1 cellular context compared by ENCODE assay signal in genomic region chr2:36889782-36890181, GRCh38.
TF ChIP-seq lines count a peak whose summit lies in the region.

No MANE protein-coding gene starts in this region.

TF ChIP-seq in GM23338, 12 proteins besides CTCF, POLR2A, EP300 and RAD21 (continued from another document):
- TF ChIP-seq, protein P1, sequence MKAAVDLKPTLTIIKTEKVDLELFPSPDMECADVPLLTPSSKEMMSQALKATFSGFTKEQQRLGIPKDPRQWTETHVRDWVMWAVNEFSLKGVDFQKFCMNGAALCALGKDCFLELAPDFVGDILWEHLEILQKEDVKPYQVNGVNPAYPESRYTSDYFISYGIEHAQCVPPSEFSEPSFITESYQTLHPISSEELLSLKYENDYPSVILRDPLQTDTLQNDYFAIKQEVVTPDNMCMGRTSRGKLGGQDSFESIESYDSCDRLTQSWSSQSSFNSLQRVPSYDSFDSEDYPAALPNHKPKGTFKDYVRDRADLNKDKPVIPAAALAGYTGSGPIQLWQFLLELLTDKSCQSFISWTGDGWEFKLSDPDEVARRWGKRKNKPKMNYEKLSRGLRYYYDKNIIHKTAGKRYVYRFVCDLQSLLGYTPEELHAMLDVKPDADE (IDR thresholded peaks at IDR 0.05) = no peak
- no peak for TF ChIP-seq JUNB (IDR thresholded peaks at IDR 0.05; ENCODE audit: unreplicated experiment)
- TF ChIP-seq ZNF331 (CRISPR knock-in tag; IDR thresholded peaks at IDR 0.05; ENCODE audit: low read depth) = no peak
- TF ChIP-seq STAT1 (IDR thresholded peaks at IDR 0.05; ENCODE audit: unreplicated experiment) = no peak
- TF ChIP-seq CREB1 (CRISPR knock-in tag; IDR thresholded peaks at IDR 0.05; ENCODE audit: low read depth) = no peak
- TF ChIP-seq EZH2phosphoT487 (IDR thresholded peaks at IDR 0.05; ENCODE audit: unreplicated experiment) = no peak
- TF ChIP-seq, protein P2, sequence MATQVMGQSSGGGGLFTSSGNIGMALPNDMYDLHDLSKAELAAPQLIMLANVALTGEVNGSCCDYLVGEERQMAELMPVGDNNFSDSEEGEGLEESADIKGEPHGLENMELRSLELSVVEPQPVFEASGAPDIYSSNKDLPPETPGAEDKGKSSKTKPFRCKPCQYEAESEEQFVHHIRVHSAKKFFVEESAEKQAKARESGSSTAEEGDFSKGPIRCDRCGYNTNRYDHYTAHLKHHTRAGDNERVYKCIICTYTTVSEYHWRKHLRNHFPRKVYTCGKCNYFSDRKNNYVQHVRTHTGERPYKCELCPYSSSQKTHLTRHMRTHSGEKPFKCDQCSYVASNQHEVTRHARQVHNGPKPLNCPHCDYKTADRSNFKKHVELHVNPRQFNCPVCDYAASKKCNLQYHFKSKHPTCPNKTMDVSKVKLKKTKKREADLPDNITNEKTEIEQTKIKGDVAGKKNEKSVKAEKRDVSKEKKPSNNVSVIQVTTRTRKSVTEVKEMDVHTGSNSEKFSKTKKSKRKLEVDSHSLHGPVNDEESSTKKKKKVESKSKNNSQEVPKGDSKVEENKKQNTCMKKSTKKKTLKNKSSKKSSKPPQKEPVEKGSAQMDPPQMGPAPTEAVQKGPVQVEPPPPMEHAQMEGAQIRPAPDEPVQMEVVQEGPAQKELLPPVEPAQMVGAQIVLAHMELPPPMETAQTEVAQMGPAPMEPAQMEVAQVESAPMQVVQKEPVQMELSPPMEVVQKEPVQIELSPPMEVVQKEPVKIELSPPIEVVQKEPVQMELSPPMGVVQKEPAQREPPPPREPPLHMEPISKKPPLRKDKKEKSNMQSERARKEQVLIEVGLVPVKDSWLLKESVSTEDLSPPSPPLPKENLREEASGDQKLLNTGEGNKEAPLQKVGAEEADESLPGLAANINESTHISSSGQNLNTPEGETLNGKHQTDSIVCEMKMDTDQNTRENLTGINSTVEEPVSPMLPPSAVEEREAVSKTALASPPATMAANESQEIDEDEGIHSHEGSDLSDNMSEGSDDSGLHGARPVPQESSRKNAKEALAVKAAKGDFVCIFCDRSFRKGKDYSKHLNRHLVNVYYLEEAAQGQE (IDR thresholded peaks at IDR 0.05; ENCODE audit: unreplicated experiment) = no peak
- no peak for TF ChIP-seq EZH2 (IDR thresholded peaks at IDR 0.05; ENCODE audit: low read depth, unreplicated experiment)
- no peak for TF ChIP-seq ZNF114 (CRISPR knock-in tag; IDR thresholded peaks at IDR 0.05)
TF ChIP-seq in GM23338: peak in this region for 0.
